In the genomic region with DNA sequence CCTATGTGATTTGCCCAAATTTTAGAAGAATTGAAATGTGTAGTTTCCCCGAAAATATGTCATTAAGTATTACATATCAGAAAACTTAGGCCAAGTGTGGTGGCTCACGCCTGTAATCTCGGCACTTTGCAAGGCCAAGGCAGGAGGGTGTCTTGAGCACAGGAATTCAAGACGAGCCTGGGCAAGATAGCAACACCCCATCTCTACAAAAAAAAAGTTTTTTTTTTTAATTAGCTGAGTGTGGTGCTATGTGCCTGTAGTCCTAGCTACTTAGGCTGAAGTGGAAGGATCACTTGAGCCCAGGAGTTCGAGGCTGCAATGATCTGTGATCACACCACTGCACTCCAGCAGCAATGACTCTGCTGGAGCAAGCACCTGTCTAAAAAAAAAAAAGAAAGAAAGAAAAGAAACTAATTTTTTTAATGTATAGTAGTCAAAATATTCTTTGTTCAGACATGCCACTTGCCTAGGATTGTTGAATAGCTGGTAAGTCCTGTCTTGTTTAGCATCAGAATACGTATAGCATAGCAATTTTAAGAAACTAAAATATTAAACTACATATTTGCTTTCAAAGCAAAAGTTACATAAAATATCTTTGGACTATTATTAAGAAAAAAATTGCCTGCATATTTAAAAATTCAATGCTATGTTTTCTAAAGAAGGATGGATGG, we compare ENCODE assay signal across 27 cellular contexts.
"Had no signal": no experiment of that assay in that cellular context is flagged by ENCODE, and none has a peak within 500 bp of the region (broad histone marks: within the 10 kb centered on the region; RNA-seq: fewer than 3 reads in every experiment).

No MANE protein-coding gene starts in this region.

- H3K4me3 ChIP-seq: left lung, lower lobe of right lung, ovary, prostate gland, skin epidermis, stomach, suprapubic skin, thoracic aorta, tibial artery, uterus had no signal

- H3K27ac ChIP-seq: left lung, lower lobe of right lung, ovary, prostate gland, stomach, suprapubic skin, thoracic aorta, tibial artery, uterus had no signal

- DNase-seq: hippocampal formation; kidney; left colon; left lung; lower lobe of right lung; mesendoderm; naive B cell; ovary; posterior cingulate gyrus; retina; right cardiac atrium; stimulated activated CD4-positive, alpha-beta T cell treated with anti-CD3 and anti-CD28 coated beads, Interleukin-12 subunit alpha, Interleukin-12 subunit beta, amount 100 ng/mL, for 4 hours; stimulated activated CD4-positive, alpha-beta T cell treated with anti-CD3 and anti-CD28 coated beads, Interleukin-15, amount 100 ng/mL, for 24 hours; stimulated activated CD4-positive, alpha-beta T cell treated with anti-CD3 and anti-CD28 coated beads, Interleukin-2, amount 100 ng/mL, for 24 hours; stimulated activated CD4-positive, alpha-beta T cell treated with anti-CD3 and anti-CD28 coated beads, Interleukin-4, amount 100 ng/mL, for 1 hour; stimulated activated naive B cell treated with anti-CD40 and anti-IgM and Interleukin-4, amounts not matched to agents 10 μg/mL and 1 μg/mL and 100 μg/mL, for 72 hours; stimulated activated naive CD8-positive, alpha-beta T cell treated with anti-CD3 and anti-CD28 coated beads, Interleukin-15, Interleukin-2, amounts not matched to agents 100 U/mL and 50 U/mL, for 24 hours; stomach; tibial artery; uterus had no signal

- H3K4me1 Mint-ChIP-seq: naive B cell; stimulated activated naive B cell treated with anti-CD40 and anti-IgM and Interleukin-4, amounts not matched to agents 10 μg/mL and 1 μg/mL and 100 μg/mL, for 72 hours had no signal

- H3K27ac Mint-ChIP-seq: mesothelial cell of epicardium; natural killer cell treated with Interleukin-12 subunit alpha and Interleukin-12 subunit beta and Interleukin-15 and Interleukin-18, amount 100 ng/mL, for 72 hours; stimulated activated naive B cell treated with anti-CD40 and anti-IgM and Interleukin-4, amounts not matched to agents 10 μg/mL and 1 μg/mL and 100 μg/mL, for 72 hours had no signal

- H3K9me3 ChIP-seq: left lung, lower lobe of right lung, ovary, prostate gland, stomach, suprapubic skin, thoracic aorta, tibial artery, uterus had no signal

- H3K9me3 Mint-ChIP-seq: mesothelial cell of epicardium; natural killer cell treated with Interleukin-12 subunit alpha and Interleukin-12 subunit beta and Interleukin-15 and Interleukin-18, amount 100 ng/mL, for 72 hours; stimulated activated naive B cell treated with anti-CD40 and anti-IgM and Interleukin-4, amounts not matched to agents 10 μg/mL and 1 μg/mL and 100 μg/mL, for 72 hours had no signal

- FAIRE-seq: kidney had no signal

- ATAC-seq: left colon; left lung; lower lobe of right lung; natural killer cell treated with Interleukin-12 subunit alpha and Interleukin-12 subunit beta and Interleukin-15 and Interleukin-18, amount 100 ng/mL, for 72 hours; right cardiac atrium; sciatic nerve; stimulated activated naive B cell treated with anti-CD40 and anti-IgM and Interleukin-4, amounts not matched to agents 10 μg/mL and 1 μg/mL and 100 μg/mL, for 72 hours; stimulated activated naive CD8-positive, alpha-beta T cell treated with anti-CD3 and anti-CD28 coated beads, Interleukin-15, Interleukin-2, amounts not matched to agents 100 U/mL and 50 U/mL, for 24 hours had no signal

- H3K27me3 ChIP-seq: left lung, ovary, stomach, suprapubic skin, tibial artery, uterus had no signal

- H3K4me1 ChIP-seq: prostate gland had no signal

- H3K27me3 Mint-ChIP-seq: stimulated activated naive B cell treated with anti-CD40 and anti-IgM and Interleukin-4, amounts not matched to agents 10 μg/mL and 1 μg/mL and 100 μg/mL, for 72 hours had no signal

- H3K36me3 ChIP-seq: left lung, lower lobe of right lung, ovary, prostate gland, stomach, suprapubic skin, thoracic aorta, tibial artery, uterus had no signal

- H3K36me3 Mint-ChIP-seq: mesothelial cell of epicardium; naive B cell; natural killer cell treated with Interleukin-12 subunit alpha and Interleukin-12 subunit beta and Interleukin-15 and Interleukin-18, amount 100 ng/mL, for 72 hours; stimulated activated naive B cell treated with anti-CD40 and anti-IgM and Interleukin-4, amounts not matched to agents 10 μg/mL and 1 μg/mL and 100 μg/mL, for 72 hours had no signal

- H3K4me3 Mint-ChIP-seq: mesothelial cell of epicardium; naive B cell; natural killer cell treated with Interleukin-12 subunit alpha and Interleukin-12 subunit beta and Interleukin-15 and Interleukin-18, amount 100 ng/mL, for 72 hours; stimulated activated naive B cell treated with anti-CD40 and anti-IgM and Interleukin-4, amounts not matched to agents 10 μg/mL and 1 μg/mL and 100 μg/mL, for 72 hours had no signal
